8 cellular contexts compared by ENCODE assay signal in genomic region chr4:98467627-98468072, GRCh38.
DNase-seq lines count a peak whose midpoint lies in the region; ATAC-seq, FAIRE-seq and TF ChIP-seq lines count a peak whose summit lies in the region.

No MANE protein-coding gene starts in this region.

- peaks cover 13% of the 10 kb centered on the region for H3K4me1 Mint-ChIP-seq in CD14-positive monocyte
- H3K4me1 Mint-ChIP-seq in activated CD8-positive, alpha-beta T cell treated with anti-CD3 and anti-CD28 coated beads, Interleukin-2, amount 10 ng/mL, durations not matched to agents 7 days and 5 days (ENCODE audit: low read depth) = peaks cover 33% of the 10 kb centered on the region

- TF ChIP-seq CTCF in CD14-positive monocyte (IDR thresholded peaks at IDR 0.05) (peak; percentile 70), H1 (IDR thresholded peaks at IDR 0.05; ENCODE audit: control extremely low read depth in 1 of 3, insufficient read depth in 1 of 3, low read depth in 1 of 3, low read length in 3 of 3) (peak; percentile 60 to 89 (median 80))

- H2BK120ac ChIP-seq in H1 (replicated peaks; ENCODE audit: low read depth, low read length) (no peak overlapping the region), mesendoderm (ENCODE audit: low read depth, low read length) (no peak overlapping the region)

- H3K27ac ChIP-seq in H1 (ENCODE audit: low read depth, low read length) = no peak overlapping the region
- H3K27ac ChIP-seq in mesendoderm (ENCODE audit: low read depth, low read length) = no peak overlapping the region

- H2BK5ac ChIP-seq in H1 (ENCODE audit: low read depth, low read length) = no peak overlapping the region
- H2BK5ac ChIP-seq in mesendoderm (ENCODE audit: low read length) = no peak overlapping the region

- no peak for TF ChIP-seq EP300 in H1 (IDR thresholded peaks at IDR 0.05; ENCODE audit: borderline replicate concordance in 1 of 2, low read depth in 2 of 2, low read length in 2 of 2)

- CTCF ChIA-PET in activated CD8-positive, alpha-beta T cell treated with anti-CD3 and anti-CD28 coated beads, Interleukin-2, amount 10 ng/mL, durations not matched to agents 7 days and 5 days (lab: Charles Lee) = interaction anchor here (0.6 to 2.6 kb wide), 50 partner anchors 10 to 995 kb away, joined by 3 to 21 read pairs (median 4); partner anchors contain the start of genes EIF4E, METAP1, STPG2 and TSPAN5
- CTCF ChIA-PET in H1 (lab: Charles Lee; ENCODE audit: partially characterized antibody) = interaction anchor here (0.5 to 2.8 kb wide), 62 partner anchors 9 to 937 kb away, joined by 3 to 13 read pairs (median 4); partner anchors contain the start of genes STPG2 and TSPAN5

- no peaks in the 10 kb centered on the region for H3K27me3 ChIP-seq in H1 (replicated peaks in 1 of 4; ENCODE audit: control insufficient read depth in 3 of 4, extremely low read depth in 1 of 4, insufficient read depth in 3 of 4, low read length in 3 of 4)
- H3K27me3 ChIP-seq in mesendoderm (ENCODE audit: insufficient read depth, low read length, poor library complexity) = no peaks in the 10 kb centered on the region

- WGBS in H1 (ENCODE audit: extremely low coverage in 1 of 2, insufficient coverage in 1 of 2, insufficient read length in 1 of 2, insufficient replicate concordance in 2 of 2, low coverage in 1 of 2, low lambda C conversion rate in 2 of 2, missing lambda C conversion rate in 1 of 2), 2 experiments = 14% methylated on average over 20 of the region's 20 CpGs; no CpG with 5 or more reads in 1 of the 2 experiments
- WGBS in mesendoderm (ENCODE audit: extremely low coverage, insufficient coverage, low lambda C conversion rate) = no CpG with 5 or more reads among the region's 20 CpGs

- peak overlapping the region; percentile 5 to 90; a peak in 3 of 4 replicates for H3K4me2 ChIP-seq in H1 (ENCODE audit: insufficient read depth in 1 of 2, low read depth in 2 of 2, low read length in 2 of 2)
- peak overlapping the region; percentile 83 for H3K4me2 ChIP-seq in mesendoderm (ENCODE audit: low read length)

- H3K4me3 ChIP-seq in H1 (ENCODE audit: extremely low read depth in 1 of 4, insufficient read depth in 2 of 4, low read depth in 3 of 4, low read length in 4 of 4) (peak overlapping the region; percentile 19 to 56 (median 42); a peak in 7 of 8 replicates), mesendoderm (ENCODE audit: low read length) (no peak overlapping the region)

- no peak for TF ChIP-seq POLR2A in H1 (IDR thresholded peaks at IDR 0.05; ENCODE audit: control extremely low read depth in 1 of 2, low read depth in 2 of 2, low read length in 2 of 2)

- H3K27me3 Mint-ChIP-seq in CD14-positive monocyte (ENCODE audit: low read depth in 3 of 3) = peaks cover 0 to 7% (median 0%) of the 10 kb centered on the region in 3 donors
- no peaks in the 10 kb centered on the region for H3K27me3 Mint-ChIP-seq in activated CD8-positive, alpha-beta T cell treated with anti-CD3 and anti-CD28 coated beads, Interleukin-2, amount 10 ng/mL, durations not matched to agents 7 days and 5 days (ENCODE audit: low read depth)

- ATAC-seq in HG03442 (IDR thresholded peaks at IDR 0.05; ENCODE audit: unreplicated experiment) = peak; percentile 98
- ATAC-seq in activated CD8-positive, alpha-beta T cell treated with anti-CD3 and anti-CD28 coated beads, Interleukin-2, amount 10 ng/mL, durations not matched to agents 7 days and 5 days = peak; percentile 92

- H2BK15ac ChIP-seq in H1 (ENCODE audit: low read length) (no peak overlapping the region), mesendoderm (replicated peaks; ENCODE audit: low read depth) (no peak overlapping the region)

- peak overlapping the region in 1 of 7 donors; percentile 72 for H3K27ac Mint-ChIP-seq in CD14-positive monocyte
- H3K27ac Mint-ChIP-seq in activated CD8-positive, alpha-beta T cell treated with anti-CD3 and anti-CD28 coated beads, Interleukin-2, amount 10 ng/mL, durations not matched to agents 7 days and 5 days = peak overlapping the region; percentile 69

- 0 out of 8 replicates have a peak, but pooled peaks cover 0 to 4% (median 0%) of the 10 kb centered on the region in 4 experiments for H3K36me3 ChIP-seq in H1 (ENCODE audit: control insufficient read depth in 2 of 4, insufficient read depth in 4 of 4, low read length in 3 of 4)
- H3K36me3 ChIP-seq in mesendoderm (ENCODE audit: control insufficient read depth, insufficient read depth, low read length) = no peaks in the 10 kb centered on the region

- H2AK5ac ChIP-seq in H1 (ENCODE audit: low read depth, low read length) (no peak overlapping the region), mesendoderm (ENCODE audit: low read length) (no peak overlapping the region)

- H3K9me3 ChIP-seq in H1 (ENCODE audit: insufficient read depth in 2 of 2, low read depth in 1 of 2, low read length in 1 of 2) = no peaks in the 10 kb centered on the region

- H3K23ac ChIP-seq in H1 (ENCODE audit: insufficient read length) (no peak overlapping the region), mesendoderm (ENCODE audit: low read length) (no peak overlapping the region)

- H3K14ac ChIP-seq in H1 (ENCODE audit: insufficient read length) = no peak overlapping the region

- H3K4ac ChIP-seq in H1 (replicated peaks; ENCODE audit: insufficient read length, low read depth, low read length) (no peak overlapping the region), mesendoderm (ENCODE audit: low read depth, low read length) (no peak overlapping the region)

- H4K91ac ChIP-seq in H1 (replicated peaks; ENCODE audit: insufficient read length, low read length) = no peak overlapping the region

- H3K79me1 ChIP-seq in H1 (ENCODE audit: low read depth, low read length) (no peaks in the 10 kb centered on the region), mesendoderm (ENCODE audit: low read length) (no peaks in the 10 kb centered on the region)

- H3K23me2 ChIP-seq in H1 (ENCODE audit: low read depth, low read length) = no peaks in the 10 kb centered on the region

- peak overlapping the region; percentile 61 to 79 for H3K4me3 Mint-ChIP-seq in CD14-positive monocyte
- peak overlapping the region; percentile 62 for H3K4me3 Mint-ChIP-seq in activated CD8-positive, alpha-beta T cell treated with anti-CD3 and anti-CD28 coated beads, Interleukin-2, amount 10 ng/mL, durations not matched to agents 7 days and 5 days

- H2BK12ac ChIP-seq in H1 (ENCODE audit: low read depth, low read length) = no peak overlapping the region

- H3K56ac ChIP-seq in H1 (replicated peaks; ENCODE audit: insufficient read length, low read depth, low read length) (no peak overlapping the region), mesendoderm (ENCODE audit: low read length) (peak overlapping the region; percentile 73)

- peaks cover 0 to 7% (median 4%) of the 10 kb centered on the region in 7 donors for H3K9me3 Mint-ChIP-seq in CD14-positive monocyte
- H3K9me3 Mint-ChIP-seq in activated CD8-positive, alpha-beta T cell treated with anti-CD3 and anti-CD28 coated beads, Interleukin-2, amount 10 ng/mL, durations not matched to agents 7 days and 5 days (ENCODE audit: insufficient read depth) = no peaks in the 10 kb centered on the region

- intact Hi-C loops in CD14-positive monocyte (cut with micrococcal nuclease) = loop anchor here in 1 of 2 donors (10.0 kb wide), 1 partner anchor 937 kb away; no protein-coding TSS in a partner anchor

- H3K18ac ChIP-seq in H1 (ENCODE audit: extremely low read depth, low read length) (no peak overlapping the region; the same call in 1 of the 2 replicates), mesendoderm (ENCODE audit: low read length) (no peak overlapping the region)

- peaks cover 0 to 3% of the 10 kb centered on the region in 2 donors for H3K36me3 Mint-ChIP-seq in CD14-positive monocyte
- peaks cover 22% of the 10 kb centered on the region for H3K36me3 Mint-ChIP-seq in activated CD8-positive, alpha-beta T cell treated with anti-CD3 and anti-CD28 coated beads, Interleukin-2, amount 10 ng/mL, durations not matched to agents 7 days and 5 days (ENCODE audit: low read depth)

- no peak overlapping the region for H4K5ac ChIP-seq in H1 (ENCODE audit: insufficient read length, low read depth, low read length)
- H4K5ac ChIP-seq in mesendoderm (ENCODE audit: low read length) = no peak overlapping the region

- DNase-seq in CD14-positive monocyte (ENCODE audit: low spot score) (peak; percentile 56), GM19240 (ENCODE audit: insufficient read length, low spot score) (peak; percentile 50), NCI-H774 (lab: John Stamatoyannopoulos, UW) (peak; percentile 68), H1 (ENCODE audit: low read depth in 1 of 2, low spot score in 2 of 2) (peak; percentile 69 to 70), mesendoderm (peak; percentile 92)
- peak; percentile 81 for DNase-seq in activated CD8-positive, alpha-beta T cell treated with anti-CD3 and anti-CD28 coated beads, Interleukin-2, amount 10 ng/mL, durations not matched to agents 7 days and 5 days
- peak; percentile 50 for DNase-seq in stimulated activated CD8-positive, alpha-beta memory T cell treated with anti-CD3 and anti-CD28 coated beads, Interleukin-15, amount 100 ng/mL, for 1 hour (ENCODE audit: low read depth)

- peak; percentile 92 to 94 for TF ChIP-seq RAD21 in H1 (IDR thresholded peaks at IDR 0.05 in 1 of 2, conservative IDR thresholded peaks at IDR 0.05 in 1 of 2; ENCODE audit: low read depth in 2 of 2, low read length in 2 of 2)

- peak; percentile 95 for FAIRE-seq in H1 (lab: Jason Lieb, UNC)

- H4K20me1 ChIP-seq in H1 (replicated peaks in 1 of 2; ENCODE audit: control insufficient read depth in 1 of 2, insufficient read depth in 2 of 2, low read length in 2 of 2) = no peaks in the 10 kb centered on the region

- peak overlapping the region; percentile 91 for H2AFZ ChIP-seq in H1 (ENCODE audit: low read length)

- no peak overlapping the region for H2BK20ac ChIP-seq in H1 (ENCODE audit: low read length)

- no peak overlapping the region for H4K8ac ChIP-seq in H1 (ENCODE audit: extremely low read depth, insufficient read depth, low read length)
- no peak overlapping the region for H4K8ac ChIP-seq in mesendoderm (ENCODE audit: low read depth, low read length)

- H3K4me1 ChIP-seq in H1 (replicated peaks in 1 of 4; ENCODE audit: control insufficient read depth in 3 of 4, insufficient read depth in 4 of 4, low read length in 3 of 4) (peaks cover 0 to 8% (median under 1%) of the 10 kb centered on the region in 4 experiments; a peak in 4 of 7 replicates), mesendoderm (ENCODE audit: control insufficient read depth, low read depth, low read length) (no peaks in the 10 kb centered on the region)

- POLR2A ChIA-PET in activated CD8-positive, alpha-beta T cell treated with anti-CD3 and anti-CD28 coated beads, Interleukin-2, amount 10 ng/mL, durations not matched to agents 7 days and 5 days (lab: Charles Lee) = interaction anchor here (0.6 to 1.6 kb wide), 4 partner anchors 9 to 461 kb away, joined by 3 to 9 read pairs (median 4); partner anchors contain the start of genes EIF4E and TSPAN5
- POLR2A ChIA-PET in H1 (lab: Charles Lee; ENCODE audit: partially characterized antibody) = interaction anchor here (0.9 to 1.7 kb wide), 6 partner anchors 17 to 621 kb away, joined by 3 to 6 read pairs (median 3); partner anchors contain the start of genes ADH5 and TSPAN5

- no peak overlapping the region for H3K9ac ChIP-seq in H1 (replicated peaks in 1 of 4; ENCODE audit: extremely low read depth in 1 of 4, low read depth in 3 of 4, low read length in 3 of 4)
- peak overlapping the region; percentile 56 for H3K9ac ChIP-seq in mesendoderm (ENCODE audit: low read length)

- H3K79me2 ChIP-seq in H1 (ENCODE audit: control insufficient read depth in 1 of 2, insufficient read depth in 2 of 2, low read length in 2 of 2) (no peaks in the 10 kb centered on the region), mesendoderm (ENCODE audit: control insufficient read depth, insufficient read depth, low read length) (no peaks in the 10 kb centered on the region)
